In the genomic region with DNA sequence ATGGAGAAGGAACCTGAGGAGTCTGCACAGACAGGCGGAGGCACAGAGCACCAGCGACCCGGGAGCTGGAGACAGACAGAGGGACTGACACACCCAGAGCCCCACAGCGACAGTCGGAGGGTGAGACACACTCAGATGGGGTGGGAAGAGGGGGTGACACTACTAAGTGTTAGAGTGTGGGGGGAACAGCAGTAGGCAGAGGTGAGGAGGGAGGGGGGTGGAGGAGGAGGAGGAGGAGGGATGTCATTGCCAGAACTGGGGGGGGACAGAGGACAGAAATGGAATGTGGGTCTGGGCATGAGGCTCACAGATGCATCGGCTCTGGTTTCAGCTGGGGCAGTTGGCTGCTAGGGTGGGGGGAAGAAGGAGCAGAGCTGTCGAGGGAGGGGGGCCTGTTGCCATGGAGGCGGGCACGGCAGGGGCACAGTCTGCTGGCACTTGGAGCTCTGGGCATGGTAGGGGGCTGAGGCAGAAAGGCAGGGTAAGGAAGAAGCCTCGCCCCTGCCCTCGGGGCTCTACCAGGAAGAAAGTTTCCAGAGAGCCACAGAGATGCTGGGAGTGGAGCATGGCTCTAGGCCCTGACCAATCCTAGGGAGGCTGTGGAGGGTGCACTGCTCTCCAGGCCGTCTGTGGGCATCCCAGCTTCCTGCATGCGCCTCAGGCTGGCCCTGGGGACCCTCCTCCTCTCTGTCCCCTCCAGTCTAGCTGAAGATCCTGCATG, we compare ENCODE assay signal across 1 cellular context.
TF ChIP-seq lines count a peak whose summit lies in the region.

No MANE protein-coding gene starts in this region.

TF ChIP-seq in GM23338, 12 proteins besides CTCF, POLR2A, EP300 and RAD21 (continued from another document):
- TF ChIP-seq ZNF462 (CRISPR knock-in tag; IDR thresholded peaks at IDR 0.05) = no peak
